17 cellular contexts compared by ENCODE assay signal in genomic region chr5:69527128-69527745, GRCh38. TPM values are rescaled to one million over a fixed set of nuclear protein-coding genes. Genes with fewer than 3 reads are reported as not detected.
DNase-seq lines count a peak whose midpoint lies in the region; ATAC-seq and TF ChIP-seq lines count a peak whose summit lies in the region.
"Had no signal": no experiment of that assay in that cellular context is flagged by ENCODE, and none has a peak within 500 bp of the region (broad histone marks: within the 10 kb centered on the region; RNA-seq: fewer than 3 reads in every experiment).

No MANE protein-coding gene starts in this region.

- DNase-seq in OCI-M1 (lab: John Stamatoyannopoulos, UW) (peak; percentile 45), trophoblast cell (no peak), GM03348 (ENCODE audit: low spot score) (no peak), NCI-H2081 (lab: John Stamatoyannopoulos, UW) (no peak)
- no peak for DNase-seq in activated naive CD4-positive, alpha-beta T cell treated with anti-CD3 and anti-CD28 coated beads, Interleukin-2, amount 50 U/mL, for 72 hours (ENCODE audit: low spot score in 2 of 2)
- DNase-seq: DND-41, GDM1, MG63, NCI-H187 treated with DMSO at 0.1 percent for 48 hours, NCI-H2171, NCI-H82, SIG-M5 had no signal

- no peak overlapping the region for H3K23ac ChIP-seq in trophoblast cell (ENCODE audit: low read length)

- no peak overlapping the region for H2AFZ ChIP-seq in trophoblast cell (ENCODE audit: insufficient read depth, low read length, poor library complexity)

- H3K27ac ChIP-seq in 22Rv1 (peak overlapping the region; percentile 54), esophagus (ENCODE audit: low read depth in 2 of 2, low read length in 1 of 2) (peak overlapping the region; percentile 30 to 46), trophoblast cell (ENCODE audit: low read depth, low read length) (peak overlapping the region; percentile 39)
- H3K27ac ChIP-seq: KMS-11 had no signal

- peak overlapping the region; percentile 54 for H4K8ac ChIP-seq in trophoblast cell (ENCODE audit: low read depth, low read length)

- H3K4me1 ChIP-seq in esophagus (ENCODE audit: control insufficient read depth in 2 of 2, insufficient read depth in 2 of 2, low read length in 1 of 2), result peaks cover 0 to 4% of the 10 kb centered on the region in 2 donors
- H3K4me1 ChIP-seq in trophoblast cell (ENCODE audit: control insufficient read depth in 1 of 2, insufficient read depth in 2 of 2, low read length in 2 of 2), result peaks cover 4 to 12% of the 10 kb centered on the region in 2 experiments

- no peak overlapping the region for H3K9ac ChIP-seq in trophoblast cell (ENCODE audit: low read length)
- H3K9ac ChIP-seq: KMS-11 had no signal

- H2BK120ac ChIP-seq in trophoblast cell (ENCODE audit: insufficient read depth, low read length, poor library complexity), result no peak overlapping the region

- no peak overlapping the region for H3K18ac ChIP-seq in trophoblast cell (ENCODE audit: low read length)

- no peaks in the 10 kb centered on the region for H3K9me3 Mint-ChIP-seq in activated naive CD4-positive, alpha-beta T cell treated with anti-CD3 and anti-CD28 coated beads, Interleukin-2, amount 50 U/mL, for 72 hours
- H3K9me3 Mint-ChIP-seq: CD14-positive monocyte had no signal

- H3K9me3 ChIP-seq in esophagus (ENCODE audit: control insufficient read depth in 2 of 2, insufficient read depth in 1 of 2, low read depth in 1 of 2, low read length in 1 of 2) (no peaks in the 10 kb centered on the region), trophoblast cell (ENCODE audit: insufficient read depth, low read depth, low read length) (no peaks in the 10 kb centered on the region)
- H3K9me3 ChIP-seq: MG63 had no signal

- peak overlapping the region; percentile 65 for H4K91ac ChIP-seq in trophoblast cell (ENCODE audit: low read depth, low read length)

- H3K79me2 ChIP-seq in trophoblast cell (ENCODE audit: control insufficient read depth, insufficient read depth, low read length, poor library complexity), result no peaks in the 10 kb centered on the region

- H3K79me1 ChIP-seq in trophoblast cell (ENCODE audit: low read length), result peaks cover 4% of the 10 kb centered on the region

- no peak overlapping the region for H2BK5ac ChIP-seq in trophoblast cell (ENCODE audit: low read depth, low read length, poor library complexity)

- no peak overlapping the region for H3K4me2 ChIP-seq in trophoblast cell (ENCODE audit: low read length)
- H3K4me2 ChIP-seq: KMS-11 had no signal

- ATAC-seq in HG03159 (IDR thresholded peaks at IDR 0.05; ENCODE audit: unreplicated experiment), result no peak
- no peak for ATAC-seq in activated naive CD4-positive, alpha-beta T cell treated with anti-CD3 and anti-CD28 coated beads, Interleukin-2, amount 50 U/mL, for 72 hours

- H3K4ac ChIP-seq in trophoblast cell (ENCODE audit: low read depth, low read length), result no peak overlapping the region

- no peak overlapping the region for H2BK12ac ChIP-seq in trophoblast cell (ENCODE audit: low read length)

- no peak overlapping the region for H3K27ac Mint-ChIP-seq in activated naive CD4-positive, alpha-beta T cell treated with anti-CD3 and anti-CD28 coated beads, Interleukin-2, amount 50 U/mL, for 72 hours
- H3K27ac Mint-ChIP-seq: CD14-positive monocyte had no signal

- no peak overlapping the region for H3K14ac ChIP-seq in trophoblast cell (ENCODE audit: low read length)

- H3K27me3 ChIP-seq in esophagus (ENCODE audit: control insufficient read depth in 1 of 2, insufficient read depth in 2 of 2, low read length in 2 of 2) (peaks cover 0 to 3% of the 10 kb centered on the region in 2 donors), trophoblast cell (ENCODE audit: insufficient read depth, low read length) (no peaks in the 10 kb centered on the region)

- no peak overlapping the region for H4K12ac ChIP-seq in trophoblast cell (ENCODE audit: low read depth, low read length)

- 82 to 88% methylated on average over 7 of the region's 7 CpGs for WGBS in esophagus, 2 donors
- no CpG with 5 or more reads among the region's 7 CpGs for WGBS in trophoblast cell (ENCODE audit: extremely low coverage, insufficient coverage, insufficient read length)

- no peak overlapping the region for H2AK5ac ChIP-seq in trophoblast cell (ENCODE audit: low read length)

- H3K36me3 Mint-ChIP-seq in activated naive CD4-positive, alpha-beta T cell treated with anti-CD3 and anti-CD28 coated beads, Interleukin-2, amount 50 U/mL, for 72 hours, result no peaks in the 10 kb centered on the region

- H3K4me3 ChIP-seq in esophagus (ENCODE audit: low read depth in 1 of 2, low read length in 2 of 2) (no peak overlapping the region), trophoblast cell (ENCODE audit: low read depth, low read length) (no peak overlapping the region)
- H3K4me3 ChIP-seq: MG63 had no signal

- TF ChIP-seq CTCF in 22Rv1 (IDR thresholded peaks at IDR 0.05), result no peak

- no peaks in the 10 kb centered on the region for H3K36me3 ChIP-seq in esophagus (ENCODE audit: control insufficient read depth in 2 of 2, insufficient read depth in 2 of 2, low read length in 1 of 2)
- H3K36me3 ChIP-seq in trophoblast cell (ENCODE audit: control insufficient read depth in 1 of 2, insufficient read depth in 2 of 2, low read length in 2 of 2), result no peaks in the 10 kb centered on the region
- H3K36me3 ChIP-seq: MG63 had no signal

RNA-seq across cellular contexts. Expression of gene GTF2H2C, which starts 32.8 kb away (rescaled TPM):
- polyA plus RNA-seq in esophagus, result 1 to 10 TPM; 6.4 to 8.4 TPM
- polyA plus RNA-seq in trophoblast cell (2013), result 12.7 and 13.6 TPM in 2 replicates
- 10 to 100 TPM; 43.7 to 79.5 TPM for total RNA-seq in activated naive CD4-positive, alpha-beta T cell treated with anti-CD3 and anti-CD28 coated beads, Interleukin-2, amount 50 U/mL, for 72 hours

RNA-seq across cellular contexts. Expression of gene OCLN, which starts 34.6 kb away (rescaled TPM):
- 10 to 100 TPM in 1 of 2 donors, 1 to 10 TPM in 1; 9.9 to 12.0 TPM for polyA plus RNA-seq in esophagus
- polyA plus RNA-seq in trophoblast cell (2013), result 11.7 and 11.9 TPM in 2 replicates
- under 1 TPM; 0.58 to 0.84 TPM for total RNA-seq in activated naive CD4-positive, alpha-beta T cell treated with anti-CD3 and anti-CD28 coated beads, Interleukin-2, amount 50 U/mL, for 72 hours
